11 cellular contexts compared by ENCODE assay signal in genomic region chr18:505483-506122, GRCh38.
DNase-seq lines count a peak whose midpoint lies in the region; ATAC-seq and TF ChIP-seq lines count a peak whose summit lies in the region.
"Had no signal": no experiment of that assay in that cellular context is flagged by ENCODE, and none has a peak within 500 bp of the region (broad histone marks: within the 10 kb centered on the region; RNA-seq: fewer than 3 reads in every experiment).

No MANE protein-coding gene starts in this region.

- TF ChIP-seq CTCF in GM20000 (IDR thresholded peaks at IDR 0.05; ENCODE audit: extremely low read depth, missing control alignments), result no peak
- no peak for TF ChIP-seq CTCF in VCaP (conservative IDR thresholded peaks at IDR 0.05)

- ATAC-seq in GM18502 (IDR thresholded peaks at IDR 0.05; ENCODE audit: poor library complexity, unreplicated experiment) (peak; percentile 96), HG03039 (IDR thresholded peaks at IDR 0.05; ENCODE audit: unreplicated experiment) (peak; percentile 88)
- ATAC-seq: Panc1 had no signal

- H3K27ac ChIP-seq in VCaP, result peak overlapping the region; percentile 70

- DNase-seq in GM20000 (ENCODE audit: low spot score) (peak; percentile 77), LoVo (ENCODE audit: low spot score) (no peak), NCI-H2227 (lab: John Stamatoyannopoulos, UW; ENCODE audit: unreplicated experiment) (no peak), amygdala (lab: John Stamatoyannopoulos, UW) (no peak), NCI-H187 treated with DMSO at 0.1 percent for 48 hours (lab: John Stamatoyannopoulos, UW) (no peak)
- DNase-seq: activated CD4-positive, alpha-beta T cell treated with anti-CD3 and anti-CD28 coated beads for 1 hour; CD4-positive, CD25-positive, alpha-beta regulatory T cell had no signal
